In the genomic region with DNA sequence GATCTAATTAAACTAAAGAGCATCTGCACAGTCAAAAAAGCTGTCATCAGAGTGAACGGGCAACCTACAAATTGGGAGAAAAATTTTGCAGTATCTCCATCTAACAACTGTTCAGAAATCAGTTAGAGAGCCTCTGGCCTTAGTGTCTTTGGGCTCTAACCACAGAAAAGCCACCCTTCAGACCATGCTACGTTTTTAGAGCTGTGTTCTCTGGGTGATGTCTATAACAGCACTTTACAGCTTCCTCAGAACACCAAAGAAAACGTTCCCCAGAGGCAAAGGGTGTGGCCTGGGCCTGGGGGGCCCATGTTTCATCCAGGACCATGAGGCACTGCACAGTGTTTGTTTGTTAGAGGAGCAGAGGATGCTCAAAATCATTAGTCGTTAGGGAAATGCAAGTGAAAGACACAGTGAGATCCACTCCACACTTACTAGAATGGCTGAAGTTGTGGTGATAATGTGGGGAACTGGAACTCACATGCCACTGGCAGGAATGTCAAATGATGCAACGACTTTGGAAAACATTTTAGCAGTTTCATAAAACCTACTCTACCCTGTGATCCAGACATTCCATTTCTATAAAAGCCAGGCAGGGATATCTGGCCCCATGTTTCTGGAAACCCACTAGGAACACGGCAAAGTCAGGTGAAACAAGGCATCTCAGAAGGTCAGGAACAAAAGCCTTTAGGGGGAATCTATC, we compare ENCODE assay signal across 1 cellular context.
TF ChIP-seq lines count a peak whose summit lies in the region.

No MANE protein-coding gene starts in this region.

TF ChIP-seq in HepG2, 621 proteins besides CTCF, POLR2A, EP300 and RAD21 (continued from another document):
- TF ChIP-seq ZNF687 (CRISPR knock-in tag; IDR thresholded peaks at IDR 0.05): no peak
- TF ChIP-seq KLF6 (CRISPR knock-in tag; IDR thresholded peaks at IDR 0.05): no peak
- TF ChIP-seq ARHGAP35 (CRISPR knock-in tag; IDR thresholded peaks at IDR 0.05; ENCODE audit: borderline replicate concordance): no peak
- no peak for TF ChIP-seq AGO1 (IDR thresholded peaks at IDR 0.05; ENCODE audit: low read depth, low read length, poor library complexity, severe bottlenecking)
- no peak for TF ChIP-seq NFIB (CRISPR knock-in tag; IDR thresholded peaks at IDR 0.05; ENCODE audit: borderline replicate concordance)
- TF ChIP-seq HNF1B (CRISPR knock-in tag; IDR thresholded peaks at IDR 0.05): no peak
